Comparison of ENCODE assay signal across 8 cellular contexts in genomic region chr3:194136519-194137313, GRCh38. TPM values are rescaled to one million over a fixed set of nuclear protein-coding genes. Genes with fewer than 3 reads are reported as not detected.
DNase-seq lines count a peak whose midpoint lies in the region; ATAC-seq and TF ChIP-seq lines count a peak whose summit lies in the region.

No MANE protein-coding gene starts in this region.

- H3K36me3 Mint-ChIP-seq in brain (peaks cover 25% of the 10 kb centered on the region), immature natural killer cell (no peaks in the 10 kb centered on the region)

- H3K27me3 Mint-ChIP-seq in brain = peaks cover 52% of the 10 kb centered on the region
- peaks cover 49 to 62% (median 54%) of the 10 kb centered on the region in 3 donors for H3K27me3 Mint-ChIP-seq in immature natural killer cell (ENCODE audit: low read depth in 3 of 3)

- H3K4me3 Mint-ChIP-seq in brain = peak overlapping the region; percentile 91 to 97 (median 96)
- H3K4me3 Mint-ChIP-seq in immature natural killer cell = peak overlapping the region; percentile 71 to 84 (median 75)

- H3K27ac Mint-ChIP-seq in brain (peak overlapping the region; percentile 92 to 98 (median 95)), immature natural killer cell (peak overlapping the region in 5 of 6 donors; percentile 57 to 93 (median 88))

- no peak for TF ChIP-seq CTCF in brain (conservative IDR thresholded peaks at IDR 0.05)

- H3K4me1 Mint-ChIP-seq in brain = peaks cover 70% of the 10 kb centered on the region
- peaks cover 29 to 48% of the 10 kb centered on the region in 2 donors for H3K4me1 Mint-ChIP-seq in immature natural killer cell

- H3K9me3 Mint-ChIP-seq in brain = peaks cover 0 to 5% (median 0%) of the 10 kb centered on the region in 5 experiments
- peaks cover 0 to 2% (median 0%) of the 10 kb centered on the region in 6 donors for H3K9me3 Mint-ChIP-seq in immature natural killer cell

- ATAC-seq in GM18502 (IDR thresholded peaks at IDR 0.05; ENCODE audit: poor library complexity, unreplicated experiment) (no peak), GM21360 (IDR thresholded peaks at IDR 0.05; ENCODE audit: unreplicated experiment) (no peak)

- DNase-seq in activated gamma-delta T cell treated with anti-CD3 and anti-CD28 coated beads, Interleukin-2, amount 50 U/mL, for 16 hours (ENCODE audit: low read depth) = peak; percentile 12
- DNase-seq in activated gamma-delta T cell (lab: John Stamatoyannopoulos, UW) = no peak
- DNase-seq in RPMI8226 = peak; percentile 33
- DNase-seq in immature natural killer cell = peak; percentile 40 to 61 (median 51)
- DNase-seq in stimulated activated CD4-positive, alpha-beta T cell treated with anti-CD3 and anti-CD28 coated beads, Interleukin-12 subunit alpha, Interleukin-12 subunit beta, amount 100 ng/mL, for 4 hours = peak; percentile 17

RNA-seq across cellular contexts. Expression of gene HES1, which starts 0.8 kb away (rescaled TPM):
- polyA plus RNA-seq in brain (ENCODE audit: insufficient read depth, low read depth, low replicate concordance) (18.2 TPM), immature natural killer cell (not detected)

Comparison
In these comparisons a context has a peak if more than half of its experiments do, and no peak if none do; other contexts are left out.
1. RNA of gene HES1, which starts 0.8 kb away (polyA plus RNA-seq): 18.2 TPM in brain (single experiment); not detected in immature natural killer cell; every median in the first group is over 10 times any median in the second.